ENCODE assay signal across 31 cellular contexts in genomic region chr3:64514889-64515288, GRCh38.
"Had no signal": no experiment of that assay in that cellular context is flagged by ENCODE, and none has a peak within 500 bp of the region (broad histone marks: within the 10 kb centered on the region; RNA-seq: fewer than 3 reads in every experiment).

No MANE protein-coding gene starts in this region.

- ATAC-seq: activated CD4-positive, CD25-positive, alpha-beta regulatory T cell treated with anti-CD3 and anti-CD28 coated beads, Interleukin-2, amount 50 U/mL, for 24 hours; activated CD8-positive, alpha-beta T cell treated with anti-CD3 and anti-CD28 coated beads for 36 hours; activated naive CD8-positive, alpha-beta T cell treated with anti-CD3 and anti-CD28 coated beads, Interleukin-2, amount 50 U/mL, for 24 hours; activated T-cell treated with anti-CD3 and anti-CD28 coated beads, Interleukin-2, amount 50 U/mL, for 4 hours; activated T-helper 17 cell treated with anti-CD3 and anti-CD28 coated beads, Interleukin-2, amount 50 U/mL, for 72 hours; body of pancreas; effector memory CD8-positive, alpha-beta T cell; foreskin keratinocyte; gastrocnemius medialis; heart left ventricle had no signal

- DNase-seq: activated B cell treated with CpG ODN at 0.5 μM for 24 hours; activated CD4-positive, alpha-beta T cell treated with anti-CD3 and anti-CD28 coated beads for 48 hours; activated CD4-positive, alpha-beta T cell treated with anti-CD3 and anti-CD28 coated beads, Interleukin-2, amount 50 U/mL, for 1 hour; activated CD4-positive, alpha-beta T cell treated with anti-CD3 and anti-CD28 coated beads, Interleukin-2, amount 50 U/mL, for 48 hours; activated CD8-positive, alpha-beta memory T cell treated with anti-CD3 and anti-CD28 coated beads for 24 hours; activated CD8-positive, alpha-beta T cell treated with anti-CD3 and anti-CD28 coated beads for 36 hours; activated effector memory CD4-positive, alpha-beta T cell treated with anti-CD3 and anti-CD28 coated beads, Interleukin-2, amount 50 U/mL, for 16 hours; activated naive CD4-positive, alpha-beta T cell treated with anti-CD3 and anti-CD28 coated beads for 36 hours; activated naive CD8-positive, alpha-beta T cell treated with anti-CD3 and anti-CD28 coated beads for 36 hours; activated naive CD8-positive, alpha-beta T cell treated with anti-CD3 and anti-CD28 coated beads, Interleukin-2, amount 50 U/mL, for 24 hours; activated T-cell treated with anti-CD3 and anti-CD28 coated beads, Interleukin-2, amount 50 U/mL, for 4 hours; adrenal gland; amygdala; aorta; body of pancreas; caudate nucleus; cortex of kidney; dermis blood vessel endothelial cell; effector CD4-positive, alpha-beta T cell; effector memory CD8-positive, alpha-beta T cell; erythroblast; foreskin keratinocyte; gastrocnemius medialis; glutamatergic neuron; heart left ventricle; T-helper 2 cell had no signal

- H3K36me3 ChIP-seq: adrenal gland had no signal

- H3K27me3 ChIP-seq: adrenal gland, body of pancreas, esophagus muscularis mucosa, foreskin keratinocyte, gastrocnemius medialis, heart left ventricle had no signal

- FAIRE-seq: colon had no signal

- H3K9me3 ChIP-seq: adrenal gland, body of pancreas, esophagus muscularis mucosa, gastrocnemius medialis, heart left ventricle had no signal

- H3K4me1 ChIP-seq: adrenal gland, body of pancreas, esophagus muscularis mucosa, foreskin keratinocyte, gastrocnemius medialis, heart left ventricle had no signal

- H3K4me3 ChIP-seq: adrenal gland, body of pancreas, esophagus muscularis mucosa, gastrocnemius medialis, heart left ventricle had no signal

- H3K27ac ChIP-seq: adrenal gland, body of pancreas, esophagus muscularis mucosa, foreskin keratinocyte, gastrocnemius medialis, heart left ventricle, VCaP had no signal
